ENCODE assay signal across 18 cellular contexts in genomic region chr3:31634485-31634884, GRCh38.
DNase-seq lines count a peak whose midpoint lies in the region; TF ChIP-seq lines count a peak whose summit lies in the region.
"Had no signal": no experiment of that assay in that cellular context is flagged by ENCODE, and none has a peak within 500 bp of the region (broad histone marks: within the 10 kb centered on the region; RNA-seq: fewer than 3 reads in every experiment).

No MANE protein-coding gene starts in this region.

- H3K4me3 Mint-ChIP-seq in activated CD4-positive, alpha-beta memory T cell treated with anti-CD3 and anti-CD28 coated beads, Interleukin-2, amount 10 ng/mL, durations not matched to agents 7 days and 5 days = no peak overlapping the region
- H3K4me3 Mint-ChIP-seq in activated CD4-positive, alpha-beta memory T cell treated with anti-CD3 and anti-CD28 coated beads for 36 hours = no peak overlapping the region
- no peak overlapping the region for H3K4me3 Mint-ChIP-seq in progenitor cell of endocrine pancreas (ENCODE audit: low read depth)
- H3K4me3 Mint-ChIP-seq: activated T-helper 17 cell treated with anti-CD3 and anti-CD28 coated beads, Interleukin-2, amount 50 U/mL, for 72 hours; IgD-negative memory B cell; type B pancreatic cell had no signal

- H3K27me3 Mint-ChIP-seq in activated CD4-positive, alpha-beta memory T cell treated with anti-CD3 and anti-CD28 coated beads, Interleukin-2, amount 10 ng/mL, durations not matched to agents 7 days and 5 days = no peaks in the 10 kb centered on the region
- no peaks in the 10 kb centered on the region for H3K27me3 Mint-ChIP-seq in activated CD4-positive, alpha-beta memory T cell treated with anti-CD3 and anti-CD28 coated beads for 36 hours
- no peaks in the 10 kb centered on the region for H3K27me3 Mint-ChIP-seq in progenitor cell of endocrine pancreas
- H3K27me3 Mint-ChIP-seq: activated T-helper 17 cell treated with anti-CD3 and anti-CD28 coated beads, Interleukin-2, amount 50 U/mL, for 72 hours; IgD-negative memory B cell; type B pancreatic cell had no signal

- H3K4me1 Mint-ChIP-seq in activated CD4-positive, alpha-beta memory T cell treated with anti-CD3 and anti-CD28 coated beads, Interleukin-2, amount 10 ng/mL, durations not matched to agents 7 days and 5 days = peaks cover 35% of the 10 kb centered on the region
- peaks cover 48% of the 10 kb centered on the region for H3K4me1 Mint-ChIP-seq in activated CD4-positive, alpha-beta memory T cell treated with anti-CD3 and anti-CD28 coated beads for 36 hours (ENCODE audit: low read depth)
- no peaks in the 10 kb centered on the region for H3K4me1 Mint-ChIP-seq in progenitor cell of endocrine pancreas (ENCODE audit: low read depth)

- TF ChIP-seq CTCF in epithelial cell of esophagus (IDR thresholded peaks at IDR 0.05; ENCODE audit: insufficient read depth, low read depth, low read length, missing control alignments) (no peak), progenitor cell of endocrine pancreas (IDR thresholded peaks at IDR 0.05; ENCODE audit: unreplicated experiment) (no peak)

- peaks cover 69% of the 10 kb centered on the region for H3K36me3 Mint-ChIP-seq in activated CD4-positive, alpha-beta memory T cell treated with anti-CD3 and anti-CD28 coated beads, Interleukin-2, amount 10 ng/mL, durations not matched to agents 7 days and 5 days (ENCODE audit: low read depth)
- H3K36me3 Mint-ChIP-seq in activated CD4-positive, alpha-beta memory T cell treated with anti-CD3 and anti-CD28 coated beads for 36 hours = peaks cover 56% of the 10 kb centered on the region
- peaks cover 27% of the 10 kb centered on the region for H3K36me3 Mint-ChIP-seq in progenitor cell of endocrine pancreas (ENCODE audit: insufficient read depth)

- H3K9me3 Mint-ChIP-seq in activated CD4-positive, alpha-beta memory T cell treated with anti-CD3 and anti-CD28 coated beads, Interleukin-2, amount 10 ng/mL, durations not matched to agents 7 days and 5 days = no peaks in the 10 kb centered on the region
- no peaks in the 10 kb centered on the region for H3K9me3 Mint-ChIP-seq in activated CD4-positive, alpha-beta memory T cell treated with anti-CD3 and anti-CD28 coated beads for 36 hours
- no peaks in the 10 kb centered on the region for H3K9me3 Mint-ChIP-seq in progenitor cell of endocrine pancreas (ENCODE audit: low read depth)
- H3K9me3 Mint-ChIP-seq: activated T-helper 17 cell treated with anti-CD3 and anti-CD28 coated beads, Interleukin-2, amount 50 U/mL, for 72 hours; IgD-negative memory B cell; type B pancreatic cell had no signal

- no peak overlapping the region for H3K4me3 ChIP-seq in epithelial cell of esophagus (ENCODE audit: low read length)
- H3K4me3 ChIP-seq: skin epidermis had no signal

- H3K27ac Mint-ChIP-seq in activated CD4-positive, alpha-beta memory T cell treated with anti-CD3 and anti-CD28 coated beads, Interleukin-2, amount 10 ng/mL, durations not matched to agents 7 days and 5 days = peak overlapping the region; percentile 32
- no peak overlapping the region for H3K27ac Mint-ChIP-seq in activated CD4-positive, alpha-beta memory T cell treated with anti-CD3 and anti-CD28 coated beads for 36 hours
- peak overlapping the region; percentile 77 for H3K27ac Mint-ChIP-seq in progenitor cell of endocrine pancreas
- H3K27ac Mint-ChIP-seq: type B pancreatic cell had no signal

- POLR2A ChIA-PET in activated CD4-positive, alpha-beta memory T cell treated with anti-CD3 and anti-CD28 coated beads, Interleukin-2, amount 10 ng/mL, durations not matched to agents 7 days and 5 days (lab: Charles Lee) = no interaction called here
- POLR2A ChIA-PET in activated CD4-positive, alpha-beta memory T cell treated with anti-CD3 and anti-CD28 coated beads for 36 hours (lab: Charles Lee) = no interaction called here

- intact Hi-C loops in activated CD4-positive, alpha-beta memory T cell treated with anti-CD3 and anti-CD28 coated beads for 36 hours (cut with micrococcal nuclease) = loop anchor here (10.0 kb wide), 1 partner anchor 420 kb away; no protein-coding TSS in a partner anchor

- DNase-seq in activated CD4-positive, alpha-beta memory T cell treated with anti-CD3 and anti-CD28 coated beads, Interleukin-2, amount 10 ng/mL, durations not matched to agents 7 days and 5 days = no peak
- DNase-seq in activated CD4-positive, alpha-beta memory T cell treated with anti-CD3 and anti-CD28 coated beads for 36 hours = no peak
- DNase-seq in NCI-H226 = peak; percentile 75
- peak; percentile 59 for DNase-seq in epithelial cell of esophagus (ENCODE audit: low read depth)
- no peak for DNase-seq in progenitor cell of endocrine pancreas (ENCODE audit: low spot score, unreplicated experiment)
- no peak for DNase-seq in mesenteric fat pad (ENCODE audit: low spot score)
- no peak for DNase-seq in anterior cingulate cortex (lab: John Stamatoyannopoulos, UW)
- DNase-seq in cerebellar nuclear complex (lab: John Stamatoyannopoulos, UW) = no peak
- DNase-seq: activated CD4-positive, CD25-positive, alpha-beta regulatory T cell; cortex of kidney; DMS53; left cardiac atrium; NCI-H774; SIG-M5 had no signal

- CTCF ChIA-PET in activated CD4-positive, alpha-beta memory T cell treated with anti-CD3 and anti-CD28 coated beads, Interleukin-2, amount 10 ng/mL, durations not matched to agents 7 days and 5 days (lab: Charles Lee) = no interaction called here
- CTCF ChIA-PET in activated CD4-positive, alpha-beta memory T cell treated with anti-CD3 and anti-CD28 coated beads for 36 hours (lab: Charles Lee) = no interaction called here

Comparison
In these comparisons a context has a peak if more than half of its experiments do, and no peak if none do; other contexts are left out.
1. DNase-seq: peak in NCI-H226 (single experiment) and epithelial cell of esophagus (single experiment); none in activated CD4-positive, alpha-beta memory T cell treated with anti-CD3 and anti-CD28 coated beads, Interleukin-2, amount 10 ng/mL, durations not matched to agents 7 days and 5 days (single experiment), activated CD4-positive, alpha-beta memory T cell treated with anti-CD3 and anti-CD28 coated beads for 36 hours (single experiment), progenitor cell of endocrine pancreas (single experiment), mesenteric fat pad (single experiment), anterior cingulate cortex (0 of 58) and cerebellar nuclear complex (0 of 2).